In the genomic region with DNA sequence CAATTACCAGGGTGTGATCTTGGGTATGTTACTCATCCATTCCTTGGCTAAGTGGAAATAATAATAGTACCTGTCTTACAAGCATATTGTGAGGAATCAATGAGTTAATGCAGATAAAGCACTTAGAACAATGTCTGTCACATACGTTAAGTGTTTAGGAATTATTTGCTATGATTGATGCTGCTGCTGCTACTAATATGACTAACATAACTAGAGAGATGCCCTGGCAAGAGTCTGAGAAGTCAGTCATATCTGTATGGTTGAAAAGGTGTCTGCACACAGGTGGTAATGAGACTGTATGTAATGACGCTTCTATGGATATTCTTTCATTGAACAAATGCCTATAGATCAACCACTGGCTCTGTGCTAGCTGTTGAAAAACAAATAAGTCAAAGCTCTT, we compare ENCODE assay signal across 19 cellular contexts.
DNase-seq lines count a peak whose midpoint lies in the region; ATAC-seq and TF ChIP-seq lines count a peak whose summit lies in the region.
"Had no signal": no experiment of that assay in that cellular context is flagged by ENCODE, and none has a peak within 500 bp of the region (broad histone marks: within the 10 kb centered on the region; RNA-seq: fewer than 3 reads in every experiment).

No MANE protein-coding gene starts in this region.

- no peaks in the 10 kb centered on the region for H3K9me3 Mint-ChIP-seq in activated T-cell treated with anti-CD3 and anti-CD28 coated beads, Interleukin-2, amount 50 U/mL, for 4 hours
- no peaks in the 10 kb centered on the region for H3K9me3 Mint-ChIP-seq in Calu3 (ENCODE audit: low read depth, unreplicated experiment)
- H3K9me3 Mint-ChIP-seq: CD4-positive, alpha-beta memory T cell; HFFc6 had no signal

- H3K4me3 Mint-ChIP-seq in activated T-cell treated with anti-CD3 and anti-CD28 coated beads, Interleukin-2, amount 50 U/mL, for 4 hours: no peak overlapping the region
- H3K4me3 Mint-ChIP-seq in Calu3 (ENCODE audit: low read depth, unreplicated experiment): no peak overlapping the region
- H3K4me3 Mint-ChIP-seq: CD4-positive, alpha-beta memory T cell; HFFc6 had no signal

- H3K9ac ChIP-seq in DND-41 (ENCODE audit: low read depth, low read length) (no peak overlapping the region), neural cell (ENCODE audit: low read length) (no peak overlapping the region)

- peak; percentile 51 for TF ChIP-seq EP300 in neural cell (conservative IDR thresholded peaks at IDR 0.05; ENCODE audit: poor library complexity, severe bottlenecking)

- no peaks in the 10 kb centered on the region for H3K79me2 ChIP-seq in DND-41 (ENCODE audit: insufficient read depth, low read length)
- H3K79me2 ChIP-seq in neural cell (replicated peaks; ENCODE audit: insufficient read depth, low read length): no peaks in the 10 kb centered on the region

- no TSS peak for BruUV-seq in Calu3 (replicated peaks; lab: Mats Ljungman, UMichigan)

- no peak for TF ChIP-seq RAD21 in neural cell (conservative IDR thresholded peaks at IDR 0.05)

- no peak for TF ChIP-seq CTCF in DND-41 (IDR thresholded peaks at IDR 0.05; ENCODE audit: borderline replicate concordance, extremely low read depth, low read length, poor library complexity, severe bottlenecking)
- no peak for TF ChIP-seq CTCF in neural cell (IDR thresholded peaks at IDR 0.05; ENCODE audit: poor library complexity, severe bottlenecking)
- no peak for TF ChIP-seq CTCF in lower leg skin (IDR thresholded peaks at IDR 0.05)
- TF ChIP-seq CTCF in Calu3 (IDR thresholded peaks at IDR 0.05; ENCODE audit: unreplicated experiment): no peak

- DNase-seq in activated T-cell treated with anti-CD3 and anti-CD28 coated beads, Interleukin-2, amount 50 U/mL, for 4 hours: no peak
- DNase-seq in activated T-cell treated with anti-CD3 and anti-CD28 coated beads for 4 hours: no peak
- DNase-seq in DND-41: no peak
- no peak for DNase-seq in stimulated activated naive CD8-positive, alpha-beta T cell treated with anti-CD3 and anti-CD28 coated beads, Interleukin-15, Interleukin-2, amounts not matched to agents 100 U/mL and 50 U/mL, for 24 hours
- no peak for DNase-seq in lower leg skin (ENCODE audit: low spot score in 2 of 2)
- DNase-seq in Calu3: no peak
- DNase-seq: 8988T; C1 segment of cervical spinal cord; CD4-positive, alpha-beta memory T cell; COR-L47; DMS153; EL; GDM1; GOT3; HFFc6 had no signal

- intact Hi-C loops in lower leg skin (cut with DNase I; ENCODE audit: low total_unique reads) (no loop called here), Calu3 (cut with micrococcal nuclease; ENCODE audit: unreplicated experiment) (no loop called here)

- TF ChIP-seq POLR2A in lower leg skin (IDR thresholded peaks at IDR 0.05): no peak

- H3K36me3 Mint-ChIP-seq in activated T-cell treated with anti-CD3 and anti-CD28 coated beads, Interleukin-2, amount 50 U/mL, for 4 hours (ENCODE audit: insufficient read depth): no peaks in the 10 kb centered on the region
- H3K36me3 Mint-ChIP-seq in Calu3 (ENCODE audit: insufficient read depth, unreplicated experiment): no peaks in the 10 kb centered on the region
- H3K36me3 Mint-ChIP-seq: CD4-positive, alpha-beta memory T cell had no signal

- no peaks in the 10 kb centered on the region for H3K4me1 ChIP-seq in DND-41 (ENCODE audit: insufficient read depth, low read length)

- no peaks in the 10 kb centered on the region for H3K27me3 ChIP-seq in DND-41 (ENCODE audit: insufficient read depth, low read length, poor library complexity)
- no peaks in the 10 kb centered on the region for H3K27me3 ChIP-seq in neural cell (ENCODE audit: insufficient read depth, low read depth, low read length)

- CTCF ChIA-PET in Calu3 (lab: Charles Lee): no interaction called here

- no peak overlapping the region for H3K4me2 ChIP-seq in DND-41 (ENCODE audit: insufficient read depth, low read length)
- H3K4me2 ChIP-seq in neural cell (ENCODE audit: low read length): no peak overlapping the region

- WGBS in lower leg skin, 2 donors: 73 to 87% methylated on average over 2 of the region's 2 CpGs

- H3K9me2 ChIP-seq in neural cell (ENCODE audit: insufficient read depth, low read length): no peaks in the 10 kb centered on the region

- no peaks in the 10 kb centered on the region for H3F3A ChIP-seq in neural cell (ENCODE audit: insufficient read depth, low read length, poor library complexity, severe bottlenecking)

- H3K36me3 ChIP-seq in DND-41 (ENCODE audit: insufficient read depth, low read length) (no peaks in the 10 kb centered on the region), neural cell (ENCODE audit: insufficient read depth, low read length) (no peaks in the 10 kb centered on the region)
- H3K36me3 ChIP-seq: HAP-1 had no signal

- no peak overlapping the region for H3K27ac Mint-ChIP-seq in Calu3 (ENCODE audit: unreplicated experiment)
- H3K27ac Mint-ChIP-seq: CD4-positive, alpha-beta memory T cell; HFFc6 had no signal

- H3K4me1 Mint-ChIP-seq in activated T-cell treated with anti-CD3 and anti-CD28 coated beads, Interleukin-2, amount 50 U/mL, for 4 hours (ENCODE audit: low read depth): no peaks in the 10 kb centered on the region
- no peaks in the 10 kb centered on the region for H3K4me1 Mint-ChIP-seq in Calu3 (ENCODE audit: low read depth, unreplicated experiment)
- H3K4me1 Mint-ChIP-seq: CD4-positive, alpha-beta memory T cell had no signal

- H2AFZ ChIP-seq in DND-41 (ENCODE audit: low read depth, low read length): 0 out of 2 replicates have a peak overlapping the region, but pooled peaks have one; percentile 38
- no peak overlapping the region for H2AFZ ChIP-seq in neural cell (ENCODE audit: low read depth, low read length)

- no peaks in the 10 kb centered on the region for H4K20me1 ChIP-seq in DND-41 (ENCODE audit: insufficient read depth, low read length)
- H4K20me1 ChIP-seq in neural cell (ENCODE audit: insufficient read depth): no peaks in the 10 kb centered on the region

- peaks cover 4% of the 10 kb centered on the region for H3K27me3 Mint-ChIP-seq in activated T-cell treated with anti-CD3 and anti-CD28 coated beads, Interleukin-2, amount 50 U/mL, for 4 hours (ENCODE audit: low read depth)
- H3K27me3 Mint-ChIP-seq in Calu3 (ENCODE audit: unreplicated experiment): peaks cover 30% of the 10 kb centered on the region

- H3K9me3 ChIP-seq in DND-41 (ENCODE audit: insufficient read depth, low read length, severe bottlenecking) (no peaks in the 10 kb centered on the region), neural cell (ENCODE audit: low read length) (no peaks in the 10 kb centered on the region)
- H3K9me3 ChIP-seq: HAP-1 had no signal

- no peak overlapping the region for H3K4me3 ChIP-seq in DND-41 (ENCODE audit: low read depth in 1 of 2, low read length in 2 of 2)
- H3K4me3 ChIP-seq in neural cell (ENCODE audit: low read length): no peak overlapping the region
- H3K4me3 ChIP-seq in lower leg skin (ENCODE audit: low read depth, poor library complexity, severe bottlenecking): no peak overlapping the region
- H3K4me3 ChIP-seq: GM12878, HAP-1 had no signal

- H3K27ac ChIP-seq in DND-41 (ENCODE audit: low read length) (no peak overlapping the region), neural cell (ENCODE audit: low read length) (peak overlapping the region; percentile 51)

- peak; percentile 25 to 46 for ATAC-seq in activated T-cell treated with anti-CD3 and anti-CD28 coated beads, Interleukin-2, amount 50 U/mL, for 4 hours
- ATAC-seq in DND-41 (ENCODE audit: insufficient read depth, low read depth): no peak
- peak; percentile 32 for ATAC-seq in stimulated activated naive CD8-positive, alpha-beta T cell treated with anti-CD3 and anti-CD28 coated beads, Interleukin-15, Interleukin-2, amounts not matched to agents 100 U/mL and 50 U/mL, for 24 hours
- no peak for ATAC-seq in HG03025 (IDR thresholded peaks at IDR 0.05; ENCODE audit: low FRiP score, unreplicated experiment)
- ATAC-seq: GM12878 had no signal

TF ChIP-seq in neural cell, 6 proteins besides CTCF, POLR2A, EP300 and RAD21:
- TF ChIP-seq, protein P1, sequence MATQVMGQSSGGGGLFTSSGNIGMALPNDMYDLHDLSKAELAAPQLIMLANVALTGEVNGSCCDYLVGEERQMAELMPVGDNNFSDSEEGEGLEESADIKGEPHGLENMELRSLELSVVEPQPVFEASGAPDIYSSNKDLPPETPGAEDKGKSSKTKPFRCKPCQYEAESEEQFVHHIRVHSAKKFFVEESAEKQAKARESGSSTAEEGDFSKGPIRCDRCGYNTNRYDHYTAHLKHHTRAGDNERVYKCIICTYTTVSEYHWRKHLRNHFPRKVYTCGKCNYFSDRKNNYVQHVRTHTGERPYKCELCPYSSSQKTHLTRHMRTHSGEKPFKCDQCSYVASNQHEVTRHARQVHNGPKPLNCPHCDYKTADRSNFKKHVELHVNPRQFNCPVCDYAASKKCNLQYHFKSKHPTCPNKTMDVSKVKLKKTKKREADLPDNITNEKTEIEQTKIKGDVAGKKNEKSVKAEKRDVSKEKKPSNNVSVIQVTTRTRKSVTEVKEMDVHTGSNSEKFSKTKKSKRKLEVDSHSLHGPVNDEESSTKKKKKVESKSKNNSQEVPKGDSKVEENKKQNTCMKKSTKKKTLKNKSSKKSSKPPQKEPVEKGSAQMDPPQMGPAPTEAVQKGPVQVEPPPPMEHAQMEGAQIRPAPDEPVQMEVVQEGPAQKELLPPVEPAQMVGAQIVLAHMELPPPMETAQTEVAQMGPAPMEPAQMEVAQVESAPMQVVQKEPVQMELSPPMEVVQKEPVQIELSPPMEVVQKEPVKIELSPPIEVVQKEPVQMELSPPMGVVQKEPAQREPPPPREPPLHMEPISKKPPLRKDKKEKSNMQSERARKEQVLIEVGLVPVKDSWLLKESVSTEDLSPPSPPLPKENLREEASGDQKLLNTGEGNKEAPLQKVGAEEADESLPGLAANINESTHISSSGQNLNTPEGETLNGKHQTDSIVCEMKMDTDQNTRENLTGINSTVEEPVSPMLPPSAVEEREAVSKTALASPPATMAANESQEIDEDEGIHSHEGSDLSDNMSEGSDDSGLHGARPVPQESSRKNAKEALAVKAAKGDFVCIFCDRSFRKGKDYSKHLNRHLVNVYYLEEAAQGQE (IDR thresholded peaks at IDR 0.05; ENCODE audit: borderline replicate concordance): peak; percentile 15
- no peak for TF ChIP-seq TAF1 (IDR thresholded peaks at IDR 0.05; ENCODE audit: low read depth)
- TF ChIP-seq SMC3 (conservative IDR thresholded peaks at IDR 0.05; ENCODE audit: poor library complexity): no peak
- TF ChIP-seq MXI1 (conservative IDR thresholded peaks at IDR 0.05; ENCODE audit: poor library complexity, severe bottlenecking): no peak
- peak; percentile 49 for TF ChIP-seq POLR2AphosphoS5 (IDR thresholded peaks at IDR 0.05)
- TF ChIP-seq EZH2 (IDR thresholded peaks at IDR 0.05; ENCODE audit: borderline replicate concordance, insufficient read depth, low read length, poor library complexity, severe bottlenecking): no peak
TF ChIP-seq in neural cell: peak in this region for 2.

Comparison
In these comparisons a context has a peak if more than half of its experiments do, and no peak if none do; other contexts are left out.
1. ATAC-seq: peak in activated T-cell treated with anti-CD3 and anti-CD28 coated beads, Interleukin-2, amount 50 U/mL, for 4 hours (2 of 2) and stimulated activated naive CD8-positive, alpha-beta T cell treated with anti-CD3 and anti-CD28 coated beads, Interleukin-15, Interleukin-2, amounts not matched to agents 100 U/mL and 50 U/mL, for 24 hours (single experiment); none in DND-41 (single experiment) and HG03025 (single experiment).